In genomic region chr9:33168941-33169544, GRCh38 we compare ENCODE assay signal across 14 cellular contexts. TPM values are rescaled to one million over a fixed set of nuclear protein-coding genes. Genes with fewer than 3 reads are reported as not detected.
DNase-seq lines count a peak whose midpoint lies in the region; ATAC-seq and TF ChIP-seq lines count a peak whose summit lies in the region.
"Had no signal": no experiment of that assay in that cellular context is flagged by ENCODE, and none has a peak within 500 bp of the region (broad histone marks: within the 10 kb centered on the region; RNA-seq: fewer than 3 reads in every experiment).

No MANE protein-coding gene starts in this region.

- no peak overlapping the region for H3K4me2 ChIP-seq in mammary epithelial cell (ENCODE audit: insufficient read depth, low read depth, low read length)
- H3K4me2 ChIP-seq: GM23338 had no signal

- no peak for DNase-seq in MCF 10A (ENCODE audit: unreplicated experiment)
- no peak for DNase-seq in mammary epithelial cell
- DNase-seq in naive thymus-derived CD8-positive, alpha-beta T cell, result no peak
- DNase-seq in upper lobe of left lung, result no peak
- no peak for DNase-seq in SW480 (ENCODE audit: low spot score)
- DNase-seq: BE2C; effector CD8-positive, alpha-beta T cell; NCI-H2081 treated with DMSO at 0.1 percent for 48 hours; nucleus accumbens had no signal

- H3K9me3 ChIP-seq in mammary epithelial cell (replicated peaks; ENCODE audit: insufficient read depth, low read length), result no peaks in the 10 kb centered on the region
- no peaks in the 10 kb centered on the region for H3K9me3 ChIP-seq in upper lobe of left lung
- H3K9me3 ChIP-seq: ascending aorta, BE2C had no signal

- H3K27ac ChIP-seq in mammary epithelial cell (ENCODE audit: insufficient read depth, low read depth, low read length) (no peak overlapping the region), upper lobe of left lung (peak overlapping the region; percentile 97 to 99 (median 98))

- H3K27me3 Mint-ChIP-seq in MCF 10A (ENCODE audit: insufficient read depth, unreplicated experiment), result no peaks in the 10 kb centered on the region
- no peaks in the 10 kb centered on the region for H3K27me3 Mint-ChIP-seq in activated naive CD8-positive, alpha-beta T cell
- H3K27me3 Mint-ChIP-seq in naive thymus-derived CD8-positive, alpha-beta T cell, result no peaks in the 10 kb centered on the region

- H3K27ac Mint-ChIP-seq in MCF 10A (ENCODE audit: low read depth, unreplicated experiment), result peak overlapping the region; percentile 47
- peak overlapping the region; percentile 97 for H3K27ac Mint-ChIP-seq in activated naive CD8-positive, alpha-beta T cell
- H3K27ac Mint-ChIP-seq in naive thymus-derived CD8-positive, alpha-beta T cell, result peak overlapping the region; percentile 88 to 100 (median 99)
- H3K27ac Mint-ChIP-seq: GM23338 had no signal

- intact Hi-C loops in MCF 10A (cut with micrococcal nuclease) (no loop called here), mammary epithelial cell (cut with micrococcal nuclease) (loop anchor here (5.0 kb wide), 1 partner anchor 37 kb away; no protein-coding TSS in a partner anchor)

- TF ChIP-seq POLR2A in upper lobe of left lung (IDR thresholded peaks at IDR 0.05), result no peak

- H3K36me3 ChIP-seq in mammary epithelial cell (ENCODE audit: insufficient read depth, low read length) (no peaks in the 10 kb centered on the region), upper lobe of left lung (no peaks in the 10 kb centered on the region)
- H3K36me3 ChIP-seq: ascending aorta, BE2C had no signal

- H3K4me1 ChIP-seq in mammary epithelial cell (ENCODE audit: insufficient read depth, low read length) (peaks cover 39% of the 10 kb centered on the region), upper lobe of left lung (peaks cover 24 to 39% (median 35%) of the 10 kb centered on the region in 4 donors)
- H3K4me1 ChIP-seq: BE2C had no signal

- CTCF ChIA-PET in MCF 10A (lab: Yijun Ruan, JAX) (interaction anchor here (1.7 kb wide), 1 partner anchor 57 kb away, joined by 7 read pairs; no protein-coding TSS in a partner anchor), mammary epithelial cell (lab: Charles Lee; ENCODE audit: low non-redundant PET) (no interaction called here)

- H3K79me2 ChIP-seq in mammary epithelial cell (ENCODE audit: insufficient read depth, low read length), result peaks cover 30% of the 10 kb centered on the region

- no peak for ATAC-seq in naive thymus-derived CD8-positive, alpha-beta T cell
- ATAC-seq in upper lobe of left lung (ENCODE audit: low FRiP score in 2 of 2) (no peak), HG02763 (IDR thresholded peaks at IDR 0.05; ENCODE audit: unreplicated experiment) (no peak), GM19397 (IDR thresholded peaks at IDR 0.05; ENCODE audit: unreplicated experiment) (no peak)
- ATAC-seq: GM23338 had no signal

- H3K4me3 ChIP-seq in mammary epithelial cell (replicated peaks in 1 of 3; ENCODE audit: insufficient read depth in 1 of 3, low read depth in 2 of 3, low read length in 3 of 3) (no peak overlapping the region), upper lobe of left lung (no peak overlapping the region)
- H3K4me3 ChIP-seq: ascending aorta, GM23338 had no signal

- peaks cover 26% of the 10 kb centered on the region for H3K36me3 Mint-ChIP-seq in MCF 10A (ENCODE audit: insufficient read depth, unreplicated experiment)
- H3K36me3 Mint-ChIP-seq in activated naive CD8-positive, alpha-beta T cell, result no peaks in the 10 kb centered on the region
- H3K36me3 Mint-ChIP-seq in naive thymus-derived CD8-positive, alpha-beta T cell, result no peaks in the 10 kb centered on the region

- no peaks in the 10 kb centered on the region for H4K20me1 ChIP-seq in mammary epithelial cell (ENCODE audit: insufficient read depth, low read length)

- POLR2A ChIA-PET in MCF 10A (lab: Yijun Ruan, JAX), result interaction anchor here (0.6 to 12.0 kb wide), 4 partner anchors 15 to 65 kb away, joined by 3 to 188 read pairs (median 4); no protein-coding TSS in a partner anchor
- POLR2A ChIA-PET in naive thymus-derived CD8-positive, alpha-beta T cell (lab: Charles Lee), result interaction anchor here (0.6 to 2.6 kb wide), 9 partner anchors 9 to 121 kb away, joined by 3 to 36 read pairs (median 3); partner anchors contain the start of gene NFX1

- no peak overlapping the region for H3K9ac ChIP-seq in mammary epithelial cell (ENCODE audit: insufficient read depth, low read length)

- 9% methylated on average over 1 of the region's 1 CpG for WGBS in mammary epithelial cell (ENCODE audit: low coverage, missing lambda C conversion rate)
- WGBS in upper lobe of left lung, 2 donors, result 83 to 84% methylated on average over 1 of the region's 1 CpG

- H3K9me3 Mint-ChIP-seq in MCF 10A (ENCODE audit: unreplicated experiment), result no peaks in the 10 kb centered on the region
- H3K9me3 Mint-ChIP-seq in activated naive CD8-positive, alpha-beta T cell (ENCODE audit: low read depth), result no peaks in the 10 kb centered on the region
- H3K9me3 Mint-ChIP-seq in naive thymus-derived CD8-positive, alpha-beta T cell, result no peaks in the 10 kb centered on the region
- H3K9me3 Mint-ChIP-seq: GM23338 had no signal

- no peak overlapping the region for H2AFZ ChIP-seq in mammary epithelial cell (ENCODE audit: low read depth, low read length)
- H2AFZ ChIP-seq: GM23338 had no signal

- peak overlapping the region; percentile 10 for H3K4me3 Mint-ChIP-seq in MCF 10A (ENCODE audit: unreplicated experiment)
- H3K4me3 Mint-ChIP-seq in activated naive CD8-positive, alpha-beta T cell, result peak overlapping the region; percentile 91
- H3K4me3 Mint-ChIP-seq in naive thymus-derived CD8-positive, alpha-beta T cell, result peak overlapping the region in 9 of 10 donors; percentile 1 to 99 (median 94)
- H3K4me3 Mint-ChIP-seq: GM23338 had no signal

- H3K27me3 ChIP-seq in mammary epithelial cell (ENCODE audit: insufficient read depth, low read length) (no peaks in the 10 kb centered on the region), upper lobe of left lung (no peaks in the 10 kb centered on the region)
- H3K27me3 ChIP-seq: ascending aorta, BE2C had no signal

- no peak for TF ChIP-seq EP300 in upper lobe of left lung (IDR thresholded peaks at IDR 0.05)

- in situ Hi-C loops in mammary epithelial cell (cut with MboI; ENCODE audit: low sequenced_read_pairs in 2 of 2), result loop anchor here in 1 of 2 donors (5.0 kb wide), 1 partner anchor 87 kb away; no protein-coding TSS in a partner anchor

- dilution Hi-C loops in mammary epithelial cell (cut with HindIII; ENCODE audit: low sequenced_read_pairs), result no loop called here

- TF ChIP-seq CTCF in MCF 10A (IDR thresholded peaks at IDR 0.05; ENCODE audit: unreplicated experiment), result no peak
- no peak for TF ChIP-seq CTCF in mammary epithelial cell (conservative IDR thresholded peaks at IDR 0.05 in 1 of 2, IDR thresholded peaks at IDR 0.05 in 1 of 2; ENCODE audit: extremely low read depth in 1 of 2, insufficient read depth in 1 of 2, low read depth in 1 of 2, low read length in 2 of 2)
- no peak for TF ChIP-seq CTCF in upper lobe of left lung (IDR thresholded peaks at IDR 0.05)

- peaks cover 45% of the 10 kb centered on the region for H3K4me1 Mint-ChIP-seq in MCF 10A (ENCODE audit: insufficient read depth, unreplicated experiment)
- peaks cover 41% of the 10 kb centered on the region for H3K4me1 Mint-ChIP-seq in activated naive CD8-positive, alpha-beta T cell (ENCODE audit: low read depth)
- peaks cover 32 to 52% (median 45%) of the 10 kb centered on the region in 4 donors for H3K4me1 Mint-ChIP-seq in naive thymus-derived CD8-positive, alpha-beta T cell

- BruUV-seq in MCF 10A (replicated peaks; lab: Mats Ljungman, UMichigan) (no TSS peak), mammary epithelial cell (replicated peaks; lab: Mats Ljungman, UMichigan) (no TSS peak)

RNA-seq across cellular contexts. Expression of gene B4GALT1, which starts 1.9 kb away (rescaled TPM):
- 155 and 184 TPM in 2 replicates for total RNA-seq in MCF 10A (2022)
- 100 to 1,000 TPM in 1 of 2 donors, 10 to 100 TPM in 1; 82.2 to 135 TPM for total RNA-seq in mammary epithelial cell
- polyA plus RNA-seq in mammary epithelial cell, result 69.9 TPM
- polyA minus RNA-seq in mammary epithelial cell, result 212 TPM
- 10 to 100 TPM; 28.7 to 30.8 TPM for total RNA-seq in naive thymus-derived CD8-positive, alpha-beta T cell
- polyA plus RNA-seq in naive thymus-derived CD8-positive, alpha-beta T cell, result 10 to 100 TPM; 15.1 to 24.2 (median 18.6) TPM
- 10 to 100 TPM; 26.2 to 83.3 (median 70.8) TPM for total RNA-seq in upper lobe of left lung

Comparison
In these comparisons a context has a peak if more than half of its experiments do, and no peak if none do; other contexts are left out.
1. H3K27ac Mint-ChIP-seq: peak in every context shown above with its lines; median percentile 99 in naive thymus-derived CD8-positive, alpha-beta T cell; 97 in activated naive CD8-positive, alpha-beta T cell; 47 in MCF 10A.
2. H3K4me3 Mint-ChIP-seq: peak in every context shown above with its lines; median percentile 94 in naive thymus-derived CD8-positive, alpha-beta T cell; 91 in activated naive CD8-positive, alpha-beta T cell; 10 in MCF 10A.